8 cellular contexts compared by ENCODE assay signal in the genomic region with DNA sequence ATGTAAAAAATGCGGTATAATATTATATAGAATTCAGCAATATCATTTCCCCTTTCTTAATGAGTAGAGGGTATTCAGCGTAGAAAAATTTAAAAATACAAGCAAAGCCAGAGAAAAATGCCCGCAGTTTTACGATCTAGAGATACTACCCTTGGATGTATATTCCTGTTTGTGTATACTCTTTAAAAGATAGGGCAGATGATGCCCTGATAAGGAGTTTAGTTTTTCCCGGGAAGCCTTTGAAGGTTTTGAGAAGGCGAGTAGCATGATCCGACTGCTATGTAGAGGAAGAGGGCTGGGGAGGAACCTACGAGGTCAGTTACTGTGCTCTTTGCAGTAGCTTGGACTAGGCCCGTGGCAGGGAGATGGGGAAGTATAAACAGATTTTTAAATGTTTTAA. TPM values are rescaled to one million over a fixed set of nuclear protein-coding genes. Genes with fewer than 3 reads are reported as not detected.
DNase-seq lines count a peak whose midpoint lies in the region; ATAC-seq lines count a peak whose summit lies in the region.

No MANE protein-coding gene starts in this region.

- H3K4me3 ChIP-seq in H7 (ENCODE audit: insufficient read depth, low read depth, low read length), result peak overlapping the region; percentile 92
- H3K4me3 ChIP-seq in SJCRH30, result peak overlapping the region; percentile 99
- H3K4me3 ChIP-seq in effector memory CD4-positive, alpha-beta T cell (ENCODE audit: insufficient read depth, low read depth, low read length, poor library complexity, severe bottlenecking), result peak overlapping the region; percentile 95
- H3K4me3 ChIP-seq in mucosa of rectum (ENCODE audit: low read length in 2 of 2), result peak overlapping the region; percentile 71 to 84
- H3K4me3 ChIP-seq in aorta (ENCODE audit: low read length in 2 of 2), result peak overlapping the region; percentile 68 to 93

- H3K4me1 ChIP-seq in SJCRH30 (peaks cover 4% of the 10 kb centered on the region; the same call in 1 of the 2 replicates), mucosa of rectum (ENCODE audit: control insufficient read depth in 2 of 2, insufficient read depth in 2 of 2, low read length in 2 of 2) (peaks cover 7 to 8% of the 10 kb centered on the region in 2 donors), aorta (ENCODE audit: control insufficient read depth in 1 of 2, insufficient read depth in 2 of 2, low read length in 2 of 2) (peaks cover 3 to 5% of the 10 kb centered on the region in 2 donors)
- peaks cover 3% of the 10 kb centered on the region for H3K4me1 ChIP-seq in effector memory CD4-positive, alpha-beta T cell (ENCODE audit: control insufficient read depth, insufficient read depth, low read length, poor library complexity, severe bottlenecking)

- 2% methylated on average over 9 of the region's 9 CpGs for WGBS in aorta, 2 donors

- DNase-seq in Ammon's horn (ENCODE audit: low spot score) (peak; percentile 67), H7 (peak; percentile 32), SJCRH30 (peak in 1 of 2 experiments; percentile 36), aorta (no peak), occipital lobe (lab: John Stamatoyannopoulos, UW) (no peak)
- no peak for DNase-seq in effector memory CD4-positive, alpha-beta T cell

- peak; percentile 67 for ATAC-seq in aorta (ENCODE audit: low FRiP score)
- ATAC-seq in HG02798 (IDR thresholded peaks at IDR 0.05; ENCODE audit: poor library complexity, unreplicated experiment), result no peak

- H3K27ac ChIP-seq in SJCRH30, result peak overlapping the region; percentile 83; the same call in 1 of the 2 replicates
- H3K27ac ChIP-seq in effector memory CD4-positive, alpha-beta T cell (ENCODE audit: insufficient read depth, low read length, poor library complexity, severe bottlenecking), result peak overlapping the region; percentile 69
- no peak overlapping the region for H3K27ac ChIP-seq in mucosa of rectum (ENCODE audit: low read depth in 2 of 2, low read length in 2 of 2)
- peak overlapping the region in 1 of 2 donors; percentile 17 for H3K27ac ChIP-seq in aorta (ENCODE audit: low read depth in 1 of 2, low read length in 2 of 2)

- peak overlapping the region; percentile 89 for H3K9ac ChIP-seq in mucosa of rectum (ENCODE audit: low read depth in 1 of 2, low read length in 2 of 2)

- intact Hi-C loops in aorta (cut with DNase I), result loop anchor here (2.0 to 5.0 kb wide), 2 partner anchors 61 to 62 kb away; partner anchors contain the start of gene KLHL24 (in 1 of the 2)

- H3K27me3 ChIP-seq in H7 (ENCODE audit: control insufficient read depth, insufficient read depth, low read length), result no peaks in the 10 kb centered on the region
- H3K27me3 ChIP-seq in SJCRH30, result no peaks in the 10 kb centered on the region
- H3K27me3 ChIP-seq in effector memory CD4-positive, alpha-beta T cell (replicated peaks; ENCODE audit: control insufficient read depth, insufficient read depth, low read length, poor library complexity, severe bottlenecking), result no peaks in the 10 kb centered on the region
- no peaks in the 10 kb centered on the region for H3K27me3 ChIP-seq in mucosa of rectum (ENCODE audit: control insufficient read depth in 2 of 2, insufficient read depth in 2 of 2, low read length in 2 of 2)
- no peaks in the 10 kb centered on the region for H3K27me3 ChIP-seq in aorta (ENCODE audit: control insufficient read depth in 1 of 2, insufficient read depth in 2 of 2, low read length in 1 of 2)

- 0 out of 2 replicates have a peak, but pooled peaks cover 1% of the 10 kb centered on the region for H3K36me3 ChIP-seq in H7 (replicated peaks; ENCODE audit: control insufficient read depth, insufficient read depth, low read length)
- peaks cover 13% of the 10 kb centered on the region for H3K36me3 ChIP-seq in SJCRH30
- no peaks in the 10 kb centered on the region for H3K36me3 ChIP-seq in effector memory CD4-positive, alpha-beta T cell (ENCODE audit: control insufficient read depth, insufficient read depth, low read length)
- H3K36me3 ChIP-seq in mucosa of rectum (ENCODE audit: control insufficient read depth in 2 of 2, insufficient read depth in 2 of 2, low read length in 2 of 2), result peaks cover 0 to 2% of the 10 kb centered on the region in 2 donors
- no peaks in the 10 kb centered on the region for H3K36me3 ChIP-seq in aorta (ENCODE audit: control insufficient read depth in 1 of 2, insufficient read depth in 2 of 2, low read length in 1 of 2)

- H3K9me3 ChIP-seq in SJCRH30 (replicated peaks) (no peaks in the 10 kb centered on the region), mucosa of rectum (ENCODE audit: control insufficient read depth in 2 of 2, low read length in 2 of 2) (no peaks in the 10 kb centered on the region), aorta (ENCODE audit: control insufficient read depth, low read length) (no peaks in the 10 kb centered on the region)
- H3K9me3 ChIP-seq in effector memory CD4-positive, alpha-beta T cell (ENCODE audit: control insufficient read depth, low read length), result no peaks in the 10 kb centered on the region

RNA-seq across cellular contexts. Expression of gene YEATS2, which starts 1.2 kb away (rescaled TPM):
- total RNA-seq in H7 (2014; rRNA removed; shearing (Covaris generic)), result 46.5 and 58.7 TPM in 2 replicates
- total RNA-seq in SJCRH30 (2014; rRNA removed; shearing (Covaris generic)), result 38.1 and 38.3 TPM in 2 replicates
- total RNA-seq in aorta, result 10 to 100 TPM; 25.8 to 48.1 TPM
- polyA plus RNA-seq in aorta, result 1 to 10 TPM; 4.5 to 9.8 TPM
- total RNA-seq in occipital lobe, result 62.1 TPM

Comparison
In these comparisons a context has a peak if more than half of its experiments do, and no peak if none do; other contexts are left out.
1. DNase-seq: peak in Ammon's horn (single experiment) and H7 (single experiment); none in effector memory CD4-positive, alpha-beta T cell (0 of 3), aorta (0 of 2) and occipital lobe (single experiment).
2. H3K27ac ChIP-seq: peak in SJCRH30 (single experiment) and effector memory CD4-positive, alpha-beta T cell (single experiment); none in mucosa of rectum (0 of 2).
3. Peak in every context shown above with its lines, with median percentiles within 50 percentile points of each other: H3K4me3 ChIP-seq.